Comparison of ENCODE assay signal across 16 cellular contexts in genomic region chr1:33791251-33791650, GRCh38.
DNase-seq lines count a peak whose midpoint lies in the region; ATAC-seq lines count a peak whose summit lies in the region.
"Had no signal": no experiment of that assay in that cellular context is flagged by ENCODE, and none has a peak within 500 bp of the region (broad histone marks: within the 10 kb centered on the region; RNA-seq: fewer than 3 reads in every experiment).

No MANE protein-coding gene starts in this region.

- H3K36me3 Mint-ChIP-seq in activated CD8-positive, alpha-beta T cell treated with anti-CD3 and anti-CD28 coated beads, Interleukin-2, amount 10 ng/mL, durations not matched to agents 7 days and 5 days (ENCODE audit: low read depth) = no peaks in the 10 kb centered on the region
- H3K36me3 Mint-ChIP-seq in stimulated activated naive B cell treated with anti-CD40 and anti-IgM and Interleukin-4, amounts not matched to agents 10 μg/mL and 1 μg/mL and 100 μg/mL, for 72 hours = no peaks in the 10 kb centered on the region
- H3K36me3 Mint-ChIP-seq: CD14-positive monocyte had no signal

- H3K4me3 Mint-ChIP-seq in stimulated activated naive CD8-positive, alpha-beta T cell treated with anti-CD3 and anti-CD28 coated beads, Interleukin-15, amount 100 ng/mL, for 72 hours = no peak overlapping the region
- H3K4me3 Mint-ChIP-seq in activated CD8-positive, alpha-beta T cell treated with anti-CD3 and anti-CD28 coated beads, Interleukin-2, amount 10 ng/mL, durations not matched to agents 7 days and 5 days = no peak overlapping the region
- H3K4me3 Mint-ChIP-seq in stimulated activated naive B cell treated with anti-CD40 and anti-IgM and Interleukin-4, amounts not matched to agents 10 μg/mL and 1 μg/mL and 100 μg/mL, for 72 hours = no peak overlapping the region
- H3K4me3 Mint-ChIP-seq: CD14-positive monocyte; CD4-positive, alpha-beta memory T cell had no signal

- peaks cover 0 to 18% of the 10 kb centered on the region in 2 donors for H3K9me3 Mint-ChIP-seq in stimulated activated naive CD8-positive, alpha-beta T cell treated with anti-CD3 and anti-CD28 coated beads, Interleukin-15, amount 100 ng/mL, for 72 hours
- H3K9me3 Mint-ChIP-seq in activated CD8-positive, alpha-beta T cell treated with anti-CD3 and anti-CD28 coated beads, Interleukin-2, amount 10 ng/mL, durations not matched to agents 7 days and 5 days (ENCODE audit: insufficient read depth) = no peaks in the 10 kb centered on the region
- peaks cover 9 to 11% of the 10 kb centered on the region in 2 donors for H3K9me3 Mint-ChIP-seq in stimulated activated naive B cell treated with anti-CD40 and anti-IgM and Interleukin-4, amounts not matched to agents 10 μg/mL and 1 μg/mL and 100 μg/mL, for 72 hours

- H3K27me3 Mint-ChIP-seq in stimulated activated naive CD8-positive, alpha-beta T cell treated with anti-CD3 and anti-CD28 coated beads, Interleukin-15, amount 100 ng/mL, for 72 hours = peaks cover 18% of the 10 kb centered on the region
- H3K27me3 Mint-ChIP-seq in activated CD8-positive, alpha-beta T cell treated with anti-CD3 and anti-CD28 coated beads, Interleukin-2, amount 10 ng/mL, durations not matched to agents 7 days and 5 days (ENCODE audit: low read depth) = peaks cover 7% of the 10 kb centered on the region
- peaks cover 4 to 5% of the 10 kb centered on the region in 2 donors for H3K27me3 Mint-ChIP-seq in stimulated activated naive B cell treated with anti-CD40 and anti-IgM and Interleukin-4, amounts not matched to agents 10 μg/mL and 1 μg/mL and 100 μg/mL, for 72 hours

- POLR2A ChIA-PET in activated CD8-positive, alpha-beta T cell treated with anti-CD3 and anti-CD28 coated beads, Interleukin-2, amount 10 ng/mL, durations not matched to agents 7 days and 5 days (lab: Charles Lee) = no interaction called here

- peak; percentile 7 for DNase-seq in activated CD8-positive, alpha-beta memory T cell treated with anti-CD3 and anti-CD28 coated beads for 24 hours
- no peak for DNase-seq in activated CD8-positive, alpha-beta memory T cell treated with anti-CD3 and anti-CD28 coated beads, Interleukin-2, amount 50 U/mL, for 48 hours
- DNase-seq in stimulated activated naive CD8-positive, alpha-beta T cell treated with anti-CD3 and anti-CD28 coated beads, Interleukin-15, amount 100 ng/mL, for 72 hours = no peak
- no peak for DNase-seq in stimulated activated naive CD8-positive, alpha-beta T cell treated with anti-CD3 and anti-CD28 coated beads, Interleukin-15, Interleukin-2, amounts not matched to agents 100 U/mL and 50 U/mL, for 24 hours
- DNase-seq in activated CD8-positive, alpha-beta T cell treated with anti-CD3 and anti-CD28 coated beads, Interleukin-2, amount 10 ng/mL, durations not matched to agents 7 days and 5 days = peak; percentile 37
- DNase-seq in stimulated activated naive B cell treated with anti-CD40 and anti-IgM and Interleukin-4, amounts not matched to agents 10 μg/mL and 1 μg/mL and 100 μg/mL, for 72 hours = no peak
- DNase-seq: ACHN; BE2C; CD4-positive, alpha-beta memory T cell; DMS153; DMS79; GDM1; GM23248; HCEC 1CT had no signal

- H3K27ac Mint-ChIP-seq in stimulated activated naive CD8-positive, alpha-beta T cell treated with anti-CD3 and anti-CD28 coated beads, Interleukin-15, amount 100 ng/mL, for 72 hours = peak overlapping the region in 1 of 2 donors; percentile 43
- H3K27ac Mint-ChIP-seq in activated CD8-positive, alpha-beta T cell treated with anti-CD3 and anti-CD28 coated beads, Interleukin-2, amount 10 ng/mL, durations not matched to agents 7 days and 5 days = no peak overlapping the region
- H3K27ac Mint-ChIP-seq in stimulated activated naive B cell treated with anti-CD40 and anti-IgM and Interleukin-4, amounts not matched to agents 10 μg/mL and 1 μg/mL and 100 μg/mL, for 72 hours = no peak overlapping the region
- H3K27ac Mint-ChIP-seq: CD14-positive monocyte; CD4-positive, alpha-beta memory T cell had no signal

- H3K4me1 Mint-ChIP-seq in stimulated activated naive CD8-positive, alpha-beta T cell treated with anti-CD3 and anti-CD28 coated beads, Interleukin-15, amount 100 ng/mL, for 72 hours = no peaks in the 10 kb centered on the region
- peaks cover 14% of the 10 kb centered on the region for H3K4me1 Mint-ChIP-seq in activated CD8-positive, alpha-beta T cell treated with anti-CD3 and anti-CD28 coated beads, Interleukin-2, amount 10 ng/mL, durations not matched to agents 7 days and 5 days (ENCODE audit: low read depth)
- no peaks in the 10 kb centered on the region for H3K4me1 Mint-ChIP-seq in stimulated activated naive B cell treated with anti-CD40 and anti-IgM and Interleukin-4, amounts not matched to agents 10 μg/mL and 1 μg/mL and 100 μg/mL, for 72 hours
- H3K4me1 Mint-ChIP-seq: CD14-positive monocyte; CD4-positive, alpha-beta memory T cell had no signal

- ATAC-seq in stimulated activated naive CD8-positive, alpha-beta T cell treated with anti-CD3 and anti-CD28 coated beads, Interleukin-15, amount 100 ng/mL, for 72 hours = peak; percentile 54
- no peak for ATAC-seq in stimulated activated naive CD8-positive, alpha-beta T cell treated with anti-CD3 and anti-CD28 coated beads, Interleukin-15, Interleukin-2, amounts not matched to agents 100 U/mL and 50 U/mL, for 24 hours
- ATAC-seq in activated CD8-positive, alpha-beta T cell treated with anti-CD3 and anti-CD28 coated beads, Interleukin-2, amount 10 ng/mL, durations not matched to agents 7 days and 5 days = peak; percentile 49
- ATAC-seq in HG02759 (IDR thresholded peaks at IDR 0.05; ENCODE audit: unreplicated experiment) = no peak
- ATAC-seq in stimulated activated naive B cell treated with anti-CD40 and anti-IgM and Interleukin-4, amounts not matched to agents 10 μg/mL and 1 μg/mL and 100 μg/mL, for 72 hours (replicated peaks) = no peak

- CTCF ChIA-PET in activated CD8-positive, alpha-beta T cell treated with anti-CD3 and anti-CD28 coated beads, Interleukin-2, amount 10 ng/mL, durations not matched to agents 7 days and 5 days (lab: Charles Lee) = no interaction called here

Comparison
In these comparisons a context has a peak if more than half of its experiments do, and no peak if none do; other contexts are left out.
1. DNase-seq: peak in activated CD8-positive, alpha-beta memory T cell treated with anti-CD3 and anti-CD28 coated beads for 24 hours (single experiment) and activated CD8-positive, alpha-beta T cell treated with anti-CD3 and anti-CD28 coated beads, Interleukin-2, amount 10 ng/mL, durations not matched to agents 7 days and 5 days (single experiment); none in activated CD8-positive, alpha-beta memory T cell treated with anti-CD3 and anti-CD28 coated beads, Interleukin-2, amount 50 U/mL, for 48 hours (single experiment), stimulated activated naive CD8-positive, alpha-beta T cell treated with anti-CD3 and anti-CD28 coated beads, Interleukin-15, amount 100 ng/mL, for 72 hours (0 of 2), stimulated activated naive CD8-positive, alpha-beta T cell treated with anti-CD3 and anti-CD28 coated beads, Interleukin-15, Interleukin-2, amounts not matched to agents 100 U/mL and 50 U/mL, for 24 hours (single experiment) and stimulated activated naive B cell treated with anti-CD40 and anti-IgM and Interleukin-4, amounts not matched to agents 10 μg/mL and 1 μg/mL and 100 μg/mL, for 72 hours (single experiment).
2. ATAC-seq: peak in stimulated activated naive CD8-positive, alpha-beta T cell treated with anti-CD3 and anti-CD28 coated beads, Interleukin-15, amount 100 ng/mL, for 72 hours (single experiment) and activated CD8-positive, alpha-beta T cell treated with anti-CD3 and anti-CD28 coated beads, Interleukin-2, amount 10 ng/mL, durations not matched to agents 7 days and 5 days (single experiment); none in stimulated activated naive CD8-positive, alpha-beta T cell treated with anti-CD3 and anti-CD28 coated beads, Interleukin-15, Interleukin-2, amounts not matched to agents 100 U/mL and 50 U/mL, for 24 hours (single experiment), HG02759 (single experiment) and stimulated activated naive B cell treated with anti-CD40 and anti-IgM and Interleukin-4, amounts not matched to agents 10 μg/mL and 1 μg/mL and 100 μg/mL, for 72 hours (0 of 2).